Comparison of ENCODE assay signal across 14 cellular contexts in the genomic region with DNA sequence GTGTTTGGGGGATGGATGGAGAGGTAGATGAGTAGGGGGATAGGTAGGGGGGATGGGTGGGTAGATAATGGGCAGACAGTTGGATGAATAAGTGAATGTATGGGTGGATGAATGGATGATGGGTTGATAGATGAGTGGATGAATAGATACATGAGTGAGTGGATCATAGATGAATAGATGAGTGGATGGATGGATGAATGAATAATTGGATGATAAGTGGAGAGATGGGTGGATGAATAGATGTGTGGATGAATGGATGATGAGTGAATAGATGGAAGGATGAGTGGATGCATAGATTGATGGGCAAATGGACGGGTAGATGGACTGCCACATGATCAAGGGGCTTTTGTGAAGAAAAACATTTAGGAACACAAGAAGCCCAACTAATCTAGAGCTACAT.
A peak's percentile ranks its signal among the peaks of the same experiment; 100 is the strongest.
DNase-seq lines count a peak whose midpoint lies in the region; ATAC-seq, FAIRE-seq and TF ChIP-seq lines count a peak whose summit lies in the region.
"Had no signal": no experiment of that assay in that cellular context is flagged by ENCODE, and none has a peak within 500 bp of the region (broad histone marks: within the 10 kb centered on the region; RNA-seq: fewer than 3 reads in every experiment).

No MANE protein-coding gene starts in this region.

- H3K36me3 ChIP-seq in HEK293 (ENCODE audit: control insufficient read depth in 2 of 2, insufficient read depth in 1 of 2, low read length in 2 of 2), result no peaks in the 10 kb centered on the region
- H3K36me3 ChIP-seq in SJSA1, result no peaks in the 10 kb centered on the region

- H3K4me1 ChIP-seq in HEK293 (ENCODE audit: control insufficient read depth, insufficient read depth, low read length) (no peaks in the 10 kb centered on the region), SJSA1 (replicated peaks) (peaks cover 58% of the 10 kb centered on the region)
- H3K4me1 ChIP-seq: A549 had no signal

- POLR2A ChIA-PET in HEK293 (lab: Yijun Ruan, JAX), result no interaction called here

- no peak overlapping the region for H3K4me3 Mint-ChIP-seq in nephron
- H3K4me3 Mint-ChIP-seq: CD14-positive monocyte; CD8-positive, alpha-beta T cell had no signal

- H3K4me3 ChIP-seq in HEK293 (ENCODE audit: low read depth, low read length) (no peak overlapping the region), SJSA1 (no peak overlapping the region)
- H3K4me3 ChIP-seq: A549 had no signal

- no peaks in the 10 kb centered on the region for H3K27me3 Mint-ChIP-seq in nephron (ENCODE audit: low read depth)

- TF ChIP-seq CTCF in HEK293 (tag by site-specific recombination; IDR thresholded peaks at IDR 0.05), result no peak
- TF ChIP-seq CTCF in nephron (IDR thresholded peaks at IDR 0.05; ENCODE audit: unreplicated experiment in 3 of 3), result no peak

- H3K27me3 ChIP-seq in SJSA1 (replicated peaks), result no peaks in the 10 kb centered on the region

- no peak for ATAC-seq in HG02642 (IDR thresholded peaks at IDR 0.05; ENCODE audit: poor library complexity, unreplicated experiment)
- ATAC-seq: A549; CD8-positive, alpha-beta T cell had no signal

- DNase-seq in HTR-8/SVneo (ENCODE audit: insufficient read length, low spot score), result no peak
- no peak for DNase-seq in SJSA1 (ENCODE audit: low read depth in 1 of 2, low spot score in 2 of 2)
- DNase-seq in activated effector memory CD4-positive, alpha-beta T cell treated with Interleukin-2 at 50 U/mL for 16 hours, result no peak
- DNase-seq in SHP77 (lab: John Stamatoyannopoulos, UW), result no peak
- DNase-seq: CD8-positive, alpha-beta T cell; COR-L47; DND-41; KBM-7 had no signal

- H3K9me3 ChIP-seq in HEK293 (ENCODE audit: control insufficient read depth, insufficient read depth, low read depth, low read length), result no peaks in the 10 kb centered on the region
- no peaks in the 10 kb centered on the region for H3K9me3 ChIP-seq in SJSA1 (replicated peaks)
- H3K9me3 ChIP-seq: A549 had no signal

- H3K9me3 Mint-ChIP-seq in nephron, result no peaks in the 10 kb centered on the region
- H3K9me3 Mint-ChIP-seq: CD8-positive, alpha-beta T cell had no signal

- H3K36me3 Mint-ChIP-seq in nephron (ENCODE audit: low read depth), result peaks cover 14% of the 10 kb centered on the region
- H3K36me3 Mint-ChIP-seq: CD14-positive monocyte; CD8-positive, alpha-beta T cell had no signal

- H3K27ac ChIP-seq in HEK293 (ENCODE audit: extremely low read depth, low read depth, low read length) (no peak overlapping the region), SJSA1 (peak overlapping the region; percentile 51)
- H3K27ac ChIP-seq: A549 had no signal

- CTCF ChIA-PET in HEK293 (lab: Yijun Ruan, JAX), result no interaction called here

- peaks cover 30% of the 10 kb centered on the region for H3K4me1 Mint-ChIP-seq in nephron

- peak overlapping the region; percentile 0 to 84 (median 61) for H3K27ac Mint-ChIP-seq in nephron
- H3K27ac Mint-ChIP-seq: CD14-positive monocyte; CD8-positive, alpha-beta T cell had no signal

- peak; percentile 38 for FAIRE-seq in HTR-8/SVneo (lab: Jason Lieb, UNC)
- FAIRE-seq: A549, D721Med had no signal

TF ChIP-seq in HEK293, 187 proteins besides CTCF, POLR2A, EP300 and RAD21:
- no peak for TF ChIP-seq IKZF3 (tag by site-specific recombination; IDR thresholded peaks at IDR 0.05)
- TF ChIP-seq ZNF776 (tag by site-specific recombination; IDR thresholded peaks at IDR 0.05; ENCODE audit: borderline replicate concordance), result no peak
- TF ChIP-seq, protein P1, sequence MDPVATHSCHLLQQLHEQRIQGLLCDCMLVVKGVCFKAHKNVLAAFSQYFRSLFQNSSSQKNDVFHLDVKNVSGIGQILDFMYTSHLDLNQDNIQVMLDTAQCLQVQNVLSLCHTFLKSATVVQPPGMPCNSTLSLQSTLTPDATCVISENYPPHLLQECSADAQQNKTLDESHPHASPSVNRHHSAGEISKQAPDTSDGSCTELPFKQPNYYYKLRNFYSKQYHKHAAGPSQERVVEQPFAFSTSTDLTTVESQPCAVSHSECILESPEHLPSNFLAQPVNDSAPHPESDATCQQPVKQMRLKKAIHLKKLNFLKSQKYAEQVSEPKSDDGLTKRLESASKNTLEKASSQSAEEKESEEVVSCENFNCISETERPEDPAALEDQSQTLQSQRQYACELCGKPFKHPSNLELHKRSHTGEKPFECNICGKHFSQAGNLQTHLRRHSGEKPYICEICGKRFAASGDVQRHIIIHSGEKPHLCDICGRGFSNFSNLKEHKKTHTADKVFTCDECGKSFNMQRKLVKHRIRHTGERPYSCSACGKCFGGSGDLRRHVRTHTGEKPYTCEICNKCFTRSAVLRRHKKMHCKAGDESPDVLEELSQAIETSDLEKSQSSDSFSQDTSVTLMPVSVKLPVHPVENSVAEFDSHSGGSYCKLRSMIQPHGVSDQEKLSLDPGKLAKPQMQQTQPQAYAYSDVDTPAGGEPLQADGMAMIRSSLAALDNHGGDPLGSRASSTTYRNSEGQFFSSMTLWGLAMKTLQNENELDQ (tag by site-specific recombination; IDR thresholded peaks at IDR 0.05; ENCODE audit: low read depth), result no peak
- peak; percentile 72 for TF ChIP-seq ZNF366 (tag by site-specific recombination; conservative IDR thresholded peaks at IDR 0.05)
- TF ChIP-seq ZBTB17 (tag by site-specific recombination; IDR thresholded peaks at IDR 0.05), result peak; percentile 53; the same call in 1 of the 2 replicates
